Comparison of ENCODE assay signal across 10 cellular contexts in genomic region chr1:226875641-226876295, GRCh38. TPM values are rescaled to one million over a fixed set of nuclear protein-coding genes. Genes with fewer than 3 reads are reported as not detected.
A peak's percentile ranks its signal among the peaks of the same experiment; 100 is the strongest.
DNase-seq lines count a peak whose midpoint lies in the region; ATAC-seq, FAIRE-seq and TF ChIP-seq lines count a peak whose summit lies in the region.
"Had no signal": no experiment of that assay in that cellular context is flagged by ENCODE, and none has a peak within 500 bp of the region (broad histone marks: within the 10 kb centered on the region; RNA-seq: fewer than 3 reads in every experiment).

No MANE protein-coding gene starts in this region.

- H3K27ac Mint-ChIP-seq in endodermal cell = no peak overlapping the region

- no peak overlapping the region for H3K14ac ChIP-seq in trophoblast cell (ENCODE audit: low read length)

- no peak overlapping the region for H3K4me3 ChIP-seq in endodermal cell (ENCODE audit: low read length)
- no peak overlapping the region for H3K4me3 ChIP-seq in trophoblast cell (ENCODE audit: low read depth, low read length)
- H3K4me3 ChIP-seq: SJSA1 had no signal

- no peak overlapping the region for H2BK12ac ChIP-seq in trophoblast cell (ENCODE audit: low read length)

- no peak overlapping the region for H3K4ac ChIP-seq in trophoblast cell (ENCODE audit: low read depth, low read length)

- no peak for ATAC-seq in HG03442 (IDR thresholded peaks at IDR 0.05; ENCODE audit: unreplicated experiment)
- ATAC-seq in HG02970 (IDR thresholded peaks at IDR 0.05; ENCODE audit: low FRiP score, unreplicated experiment) = no peak

- FAIRE-seq in H54 (lab: Jason Lieb, UNC) = peak; percentile 15
- FAIRE-seq: colon had no signal

- peaks cover 25% of the 10 kb centered on the region for H3K36me3 Mint-ChIP-seq in endodermal cell (ENCODE audit: low read depth)

- H4K12ac ChIP-seq in trophoblast cell (ENCODE audit: low read depth, low read length) = no peak overlapping the region

- peaks cover 4% of the 10 kb centered on the region for H3K4me1 ChIP-seq in endodermal cell (ENCODE audit: control insufficient read depth, insufficient read depth, low read length)
- H3K4me1 ChIP-seq in trophoblast cell (ENCODE audit: control insufficient read depth in 1 of 2, insufficient read depth in 2 of 2, low read length in 2 of 2) = peaks cover 12 to 14% of the 10 kb centered on the region in 2 experiments

- H3K9ac ChIP-seq in endodermal cell (ENCODE audit: extremely low read depth, low read length, poor library complexity, severe bottlenecking) = no peak overlapping the region
- H3K9ac ChIP-seq in trophoblast cell (ENCODE audit: low read length) = no peak overlapping the region

- peak overlapping the region; percentile 9 for H3K4me2 ChIP-seq in trophoblast cell (ENCODE audit: low read length)

- H3K27me3 ChIP-seq in endodermal cell (ENCODE audit: control insufficient read depth, insufficient read depth, low read length, poor library complexity, severe bottlenecking) (peaks cover 5% of the 10 kb centered on the region), trophoblast cell (ENCODE audit: insufficient read depth, low read length) (no peaks in the 10 kb centered on the region)
- H3K27me3 ChIP-seq: SJSA1 had no signal

- no peaks in the 10 kb centered on the region for H3K79me2 ChIP-seq in trophoblast cell (ENCODE audit: control insufficient read depth, insufficient read depth, low read length, poor library complexity)

- H3K23ac ChIP-seq in trophoblast cell (ENCODE audit: low read length) = no peak overlapping the region

- H3K36me3 ChIP-seq in endodermal cell (ENCODE audit: control insufficient read depth, insufficient read depth, low read length) (peaks cover 23% of the 10 kb centered on the region), trophoblast cell (ENCODE audit: control insufficient read depth in 1 of 2, insufficient read depth in 2 of 2, low read length in 2 of 2) (no peaks in the 10 kb centered on the region)

- peak; percentile 81 for DNase-seq in H54 (ENCODE audit: insufficient read length, low spot score)
- DNase-seq in NCI-H226 = peak; percentile 71
- peak; percentile 66 for DNase-seq in endodermal cell
- peak; percentile 15 to 29 for DNase-seq in trophoblast cell
- DNase-seq in T-helper 2 cell = no peak
- DNase-seq: NCI-H1092 treated with DMSO at 0.1 percent for 48 hours had no signal

- no peaks in the 10 kb centered on the region for H3K9me3 ChIP-seq in endodermal cell (ENCODE audit: control insufficient read depth, low read length)
- H3K9me3 ChIP-seq in trophoblast cell (ENCODE audit: insufficient read depth, low read depth, low read length) = no peaks in the 10 kb centered on the region
- H3K9me3 ChIP-seq: SJSA1 had no signal

- H3K4me1 Mint-ChIP-seq in endodermal cell = peaks cover 13% of the 10 kb centered on the region

- TF ChIP-seq CTCF in endodermal cell (conservative IDR thresholded peaks at IDR 0.05) = no peak

- no peak overlapping the region for H2BK5ac ChIP-seq in trophoblast cell (ENCODE audit: low read depth, low read length, poor library complexity)

- no peak overlapping the region for H4K8ac ChIP-seq in trophoblast cell (ENCODE audit: low read depth, low read length)

- TF ChIP-seq POLR2A in H54 (IDR thresholded peaks at IDR 0.05; ENCODE audit: low read depth, low read length) = no peak

- peaks cover 9% of the 10 kb centered on the region for H3K27me3 Mint-ChIP-seq in endodermal cell (ENCODE audit: insufficient read depth)

- 68 to 83% methylated on average over 7 to 11 of the region's 11 CpGs for WGBS in endodermal cell (ENCODE audit: insufficient coverage in 1 of 2, insufficient read length in 1 of 2), 2 experiments
- WGBS in trophoblast cell (ENCODE audit: extremely low coverage, insufficient coverage, insufficient read length) = no CpG with 5 or more reads among the region's 11 CpGs

- no peak overlapping the region for H2AFZ ChIP-seq in trophoblast cell (ENCODE audit: insufficient read depth, low read length, poor library complexity)

- no peak overlapping the region for H3K27ac ChIP-seq in endodermal cell (ENCODE audit: low read depth, low read length)
- H3K27ac ChIP-seq in trophoblast cell (ENCODE audit: low read depth, low read length) = no peak overlapping the region
- H3K27ac ChIP-seq: SJSA1 had no signal

- no peak overlapping the region for H3K4me3 Mint-ChIP-seq in endodermal cell

- no peak overlapping the region for H4K91ac ChIP-seq in trophoblast cell (ENCODE audit: low read depth, low read length)

- H3K79me1 ChIP-seq in trophoblast cell (ENCODE audit: low read length) = no peaks in the 10 kb centered on the region

- no peak overlapping the region for H2AK5ac ChIP-seq in trophoblast cell (ENCODE audit: low read length)

- H2BK120ac ChIP-seq in trophoblast cell (ENCODE audit: insufficient read depth, low read length, poor library complexity) = no peak overlapping the region

- H3K9me3 Mint-ChIP-seq in endodermal cell = no peaks in the 10 kb centered on the region

- H3K18ac ChIP-seq in trophoblast cell (ENCODE audit: low read length) = no peak overlapping the region

RNA-seq across cellular contexts. Expression of gene PSEN2, which starts 5.4 kb away (rescaled TPM):
- 10 to 100 TPM; 21.5 to 25.2 TPM for total RNA-seq in endodermal cell
- polyA plus RNA-seq in endodermal cell (2013, experiment 1 of 2) = 11.4 TPM
- polyA plus RNA-seq in endodermal cell (2013, experiment 2 of 2) = 10.1 TPM
- polyA plus RNA-seq in trophoblast cell (2013) = 3.5 and 3.6 TPM in 2 replicates

Comparison
In these comparisons a context has a peak if more than half of its experiments do, and no peak if none do; other contexts are left out.
1. DNase-seq: peak in H54 (single experiment), NCI-H226 (single experiment), endodermal cell (single experiment) and trophoblast cell (2 of 2); none in T-helper 2 cell (0 of 5).